Comparison of ENCODE assay signal across 1 cellular context in the genomic region with DNA sequence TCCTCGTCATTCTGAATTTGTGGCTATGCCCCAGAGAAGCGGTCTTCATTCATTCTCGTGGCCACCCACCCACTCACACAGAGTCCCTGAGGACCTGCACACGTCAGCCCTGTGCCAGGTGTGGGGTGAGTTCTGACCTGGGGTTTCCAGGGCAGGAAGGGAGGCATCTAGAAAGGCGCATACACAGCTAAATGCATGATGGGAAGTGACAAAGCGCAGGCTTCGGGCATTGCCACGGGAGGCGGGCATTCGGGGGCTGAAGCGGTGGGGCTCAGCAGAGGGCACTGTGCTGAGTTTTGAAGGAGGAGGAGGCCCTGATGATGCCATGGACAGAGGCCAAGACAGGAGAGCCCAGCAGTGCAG.
TF ChIP-seq lines count a peak whose summit lies in the region.

No MANE protein-coding gene starts in this region.

TF ChIP-seq in HepG2, 621 proteins besides CTCF, POLR2A, EP300 and RAD21:
- TF ChIP-seq MEF2D (CRISPR knock-in tag; IDR thresholded peaks at IDR 0.05) = no peak
- no peak for TF ChIP-seq ZNF546 (CRISPR knock-in tag; conservative IDR thresholded peaks at IDR 0.05)
- TF ChIP-seq HNRNPL (IDR thresholded peaks at IDR 0.05; ENCODE audit: low read depth, low read length) = 0 out of 2 replicates have a peak, but pooled peaks have one; percentile 38
- TF ChIP-seq ZNF570 (CRISPR knock-in tag; IDR thresholded peaks at IDR 0.05; ENCODE audit: borderline replicate concordance) = no peak
- TF ChIP-seq, protein P1, sequence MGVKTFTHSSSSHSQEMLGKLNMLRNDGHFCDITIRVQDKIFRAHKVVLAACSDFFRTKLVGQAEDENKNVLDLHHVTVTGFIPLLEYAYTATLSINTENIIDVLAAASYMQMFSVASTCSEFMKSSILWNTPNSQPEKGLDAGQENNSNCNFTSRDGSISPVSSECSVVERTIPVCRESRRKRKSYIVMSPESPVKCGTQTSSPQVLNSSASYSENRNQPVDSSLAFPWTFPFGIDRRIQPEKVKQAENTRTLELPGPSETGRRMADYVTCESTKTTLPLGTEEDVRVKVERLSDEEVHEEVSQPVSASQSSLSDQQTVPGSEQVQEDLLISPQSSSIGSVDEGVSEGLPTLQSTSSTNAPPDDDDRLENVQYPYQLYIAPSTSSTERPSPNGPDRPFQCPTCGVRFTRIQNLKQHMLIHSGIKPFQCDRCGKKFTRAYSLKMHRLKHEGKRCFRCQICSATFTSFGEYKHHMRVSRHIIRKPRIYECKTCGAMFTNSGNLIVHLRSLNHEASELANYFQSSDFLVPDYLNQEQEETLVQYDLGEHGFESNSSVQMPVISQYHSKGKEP (CRISPR knock-in tag; IDR thresholded peaks at IDR 0.05) = no peak
- TF ChIP-seq ZNF205 (CRISPR knock-in tag; IDR thresholded peaks at IDR 0.05) = no peak
- no peak for TF ChIP-seq ZFP41 (CRISPR knock-in tag; IDR thresholded peaks at IDR 0.05; ENCODE audit: borderline replicate concordance)
